ENCODE assay signal across 8 cellular contexts in genomic region chr12:30457621-30458289, GRCh38.
DNase-seq lines count a peak whose midpoint lies in the region; ATAC-seq and TF ChIP-seq lines count a peak whose summit lies in the region.

No MANE protein-coding gene starts in this region.

- no peak for ATAC-seq in HG02870 (IDR thresholded peaks at IDR 0.05; ENCODE audit: unreplicated experiment)

- TF ChIP-seq CTCF in BE2C (IDR thresholded peaks at IDR 0.05; ENCODE audit: low read depth, low read length) = peak; percentile 54
- peak; percentile 51 for TF ChIP-seq CTCF in brain microvascular endothelial cell (IDR thresholded peaks at IDR 0.05; ENCODE audit: low read depth, low read length, missing control alignments)
- TF ChIP-seq CTCF in colonic mucosa (IDR thresholded peaks at IDR 0.05) = no peak

- DNase-seq in BE2C (no peak), LHCN-M2 (ENCODE audit: low read depth) (peak; percentile 95), brain microvascular endothelial cell (peak; percentile 63), lung microvascular endothelial cell (ENCODE audit: low read depth in 2 of 2) (peak; percentile 70 to 75), MG63 (no peak), colonic mucosa (no peak), amygdala (lab: John Stamatoyannopoulos, UW) (no peak)

- H3K4me3 ChIP-seq in BE2C (ENCODE audit: low read depth, low read length) = no peak overlapping the region
- no peak overlapping the region for H3K4me3 ChIP-seq in brain microvascular endothelial cell (ENCODE audit: low read depth, low read length)
- H3K4me3 ChIP-seq in MG63 = no peak overlapping the region
- H3K4me3 ChIP-seq in colonic mucosa = no peak overlapping the region

- H3K27ac ChIP-seq in brain microvascular endothelial cell (no peak overlapping the region), colonic mucosa (no peak overlapping the region)

- intact Hi-C loops in colonic mucosa (cut with DNase I) = no loop called here

- no peaks in the 10 kb centered on the region for H3K36me3 ChIP-seq in BE2C
- H3K36me3 ChIP-seq in brain microvascular endothelial cell (replicated peaks) = no peaks in the 10 kb centered on the region
- H3K36me3 ChIP-seq in MG63 = no peaks in the 10 kb centered on the region
- H3K36me3 ChIP-seq in colonic mucosa = no peaks in the 10 kb centered on the region

- no peaks in the 10 kb centered on the region for H3K27me3 ChIP-seq in BE2C
- H3K27me3 ChIP-seq in brain microvascular endothelial cell (replicated peaks) = no peaks in the 10 kb centered on the region
- H3K27me3 ChIP-seq in MG63 = no peaks in the 10 kb centered on the region; the same call in 1 of the 2 replicates
- no peaks in the 10 kb centered on the region for H3K27me3 ChIP-seq in colonic mucosa

- in situ Hi-C loops in brain microvascular endothelial cell (cut with HindIII; ENCODE audit: low pct_ligation_motif_present, low sequenced_read_pairs) = no loop called here

- H3K4me1 ChIP-seq in BE2C = no peaks in the 10 kb centered on the region
- no peaks in the 10 kb centered on the region for H3K4me1 ChIP-seq in colonic mucosa

- H3K9ac ChIP-seq in colonic mucosa (ENCODE audit: low read depth in 2 of 2, low read length in 2 of 2) = no peak overlapping the region

- H3K9me3 ChIP-seq in BE2C (no peaks in the 10 kb centered on the region), MG63 (no peaks in the 10 kb centered on the region), colonic mucosa (no peaks in the 10 kb centered on the region)

Comparison
In these comparisons a context has a peak if more than half of its experiments do, and no peak if none do; other contexts are left out.
1. DNase-seq: peak in LHCN-M2 (single experiment), brain microvascular endothelial cell (single experiment) and lung microvascular endothelial cell (2 of 2); none in BE2C (single experiment), MG63 (single experiment), colonic mucosa (single experiment) and amygdala (0 of 56).